In genomic region chr6:33695451-33695855, GRCh38 we compare ENCODE assay signal across 10 cellular contexts. TPM values are rescaled to one million over a fixed set of nuclear protein-coding genes. Genes with fewer than 3 reads are reported as not detected.
DNase-seq lines count a peak whose midpoint lies in the region; ATAC-seq and TF ChIP-seq lines count a peak whose summit lies in the region.
"Had no signal": no experiment of that assay in that cellular context is flagged by ENCODE, and none has a peak within 500 bp of the region (broad histone marks: within the 10 kb centered on the region; RNA-seq: fewer than 3 reads in every experiment).

No MANE protein-coding gene starts in this region.

- H3K36me3 ChIP-seq in WERI-Rb-1 = peaks cover 94% of the 10 kb centered on the region

- ATAC-seq in HG02885 (IDR thresholded peaks at IDR 0.05; ENCODE audit: poor library complexity, unreplicated experiment) = no peak

- H3K4me3 ChIP-seq in WERI-Rb-1 (ENCODE audit: low read depth, low read length) = no peak overlapping the region

- CTCF ChIA-PET in activated CD4-positive, alpha-beta T cell treated with anti-CD3 and anti-CD28 coated beads, Interleukin-2, amount 10 ng/mL, durations not matched to agents 7 days and 5 days (lab: Charles Lee) = interaction anchor here (0.6 to 1.9 kb wide), 4 partner anchors 13 to 331 kb away, joined by 3 to 8 read pairs (median 4); partner anchors contain the start of gene UQCC2

- intact Hi-C loops in head of caudate nucleus (cut with DNase I) = no loop called here

- no peaks in the 10 kb centered on the region for H3K27me3 ChIP-seq in WERI-Rb-1 (ENCODE audit: insufficient read depth, low read depth, severe bottlenecking)

- H3K4me1 Mint-ChIP-seq in activated CD4-positive, alpha-beta T cell treated with anti-CD3 and anti-CD28 coated beads, Interleukin-2, amount 10 ng/mL, durations not matched to agents 7 days and 5 days = peaks cover 96% of the 10 kb centered on the region

- POLR2A ChIA-PET in activated CD4-positive, alpha-beta T cell treated with anti-CD3 and anti-CD28 coated beads, Interleukin-2, amount 10 ng/mL, durations not matched to agents 7 days and 5 days (lab: Charles Lee) = no interaction called here

- H3K9me3 Mint-ChIP-seq in activated CD4-positive, alpha-beta T cell treated with anti-CD3 and anti-CD28 coated beads, Interleukin-2, amount 10 ng/mL, durations not matched to agents 7 days and 5 days = no peaks in the 10 kb centered on the region

- TF ChIP-seq CTCF in WERI-Rb-1 (IDR thresholded peaks at IDR 0.05; ENCODE audit: low read depth, low read length) = no peak

- no peaks in the 10 kb centered on the region for H3K27me3 Mint-ChIP-seq in activated CD4-positive, alpha-beta T cell treated with anti-CD3 and anti-CD28 coated beads, Interleukin-2, amount 10 ng/mL, durations not matched to agents 7 days and 5 days

- peak overlapping the region; percentile 89 for H3K27ac ChIP-seq in WERI-Rb-1
- H3K27ac ChIP-seq: parathyroid adenoma had no signal

- peak overlapping the region; percentile 94 for H3K27ac Mint-ChIP-seq in activated CD4-positive, alpha-beta T cell treated with anti-CD3 and anti-CD28 coated beads, Interleukin-2, amount 10 ng/mL, durations not matched to agents 7 days and 5 days

- no peak for DNase-seq in activated CD4-positive, alpha-beta T cell treated with anti-CD3 and anti-CD28 coated beads, Interleukin-2, amount 10 ng/mL, durations not matched to agents 7 days and 5 days
- no peak for DNase-seq in activated CD4-positive, alpha-beta T cell treated with anti-CD3 and anti-CD28 coated beads, Interleukin-2, amount 50 U/mL, for 48 hours
- DNase-seq in WERI-Rb-1 = no peak
- DNase-seq in head of caudate nucleus = peak in 33 of 42 donors; percentile 6 to 69 (median 51)
- DNase-seq in superior temporal gyrus (ENCODE audit: extremely low spot score) = peak; percentile 44
- DNase-seq in NCI-H510A (lab: John Stamatoyannopoulos, UW) = no peak
- DNase-seq in RKO (ENCODE audit: low spot score) = no peak
- DNase-seq: NCI-H226 had no signal

- no peak overlapping the region for H3K4me3 Mint-ChIP-seq in activated CD4-positive, alpha-beta T cell treated with anti-CD3 and anti-CD28 coated beads, Interleukin-2, amount 10 ng/mL, durations not matched to agents 7 days and 5 days

- peaks cover 62% of the 10 kb centered on the region for H3K36me3 Mint-ChIP-seq in activated CD4-positive, alpha-beta T cell treated with anti-CD3 and anti-CD28 coated beads, Interleukin-2, amount 10 ng/mL, durations not matched to agents 7 days and 5 days (ENCODE audit: low read depth)

- H3K9me3 ChIP-seq in WERI-Rb-1 (ENCODE audit: severe bottlenecking) = no peaks in the 10 kb centered on the region

RNA-seq across cellular contexts. Expression of gene UQCC2, which starts 16.0 kb away (rescaled TPM):
- 10 to 100 TPM; 77.6 to 80.0 TPM for total RNA-seq in activated CD4-positive, alpha-beta T cell treated with anti-CD3 and anti-CD28 coated beads, Interleukin-2, amount 10 ng/mL, durations not matched to agents 7 days and 5 days

RNA-seq across cellular contexts. Expression of gene IP6K3, which starts 51.3 kb away (rescaled TPM):
- not detected for total RNA-seq in activated CD4-positive, alpha-beta T cell treated with anti-CD3 and anti-CD28 coated beads, Interleukin-2, amount 10 ng/mL, durations not matched to agents 7 days and 5 days

Comparison
In these comparisons a context has a peak if more than half of its experiments do, and no peak if none do; other contexts are left out.
1. DNase-seq: peak in head of caudate nucleus (33 of 42) and superior temporal gyrus (single experiment); none in activated CD4-positive, alpha-beta T cell treated with anti-CD3 and anti-CD28 coated beads, Interleukin-2, amount 10 ng/mL, durations not matched to agents 7 days and 5 days (single experiment), activated CD4-positive, alpha-beta T cell treated with anti-CD3 and anti-CD28 coated beads, Interleukin-2, amount 50 U/mL, for 48 hours (0 of 2), WERI-Rb-1 (single experiment), NCI-H510A (single experiment) and RKO (single experiment).